Comparison of ENCODE assay signal across 14 cellular contexts in the genomic region with DNA sequence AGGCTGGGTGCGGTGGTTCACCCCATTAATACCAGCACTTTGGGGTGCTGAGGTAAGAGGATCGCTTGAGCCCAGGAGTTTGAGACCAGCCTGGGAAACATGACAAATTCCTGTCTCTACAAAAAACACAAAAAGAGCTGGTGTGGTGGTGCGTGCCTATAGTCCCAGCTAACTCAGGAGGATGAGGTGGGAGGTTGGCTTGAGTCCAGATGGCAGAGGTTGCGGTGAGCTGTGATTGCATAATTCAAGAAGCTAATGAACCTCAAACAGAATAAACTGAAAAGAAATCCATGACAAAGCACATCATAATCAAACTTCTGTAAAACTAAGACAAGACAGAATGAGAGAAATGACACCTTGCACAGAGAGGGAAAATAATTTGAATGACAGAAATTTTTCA. TPM values are rescaled to one million over a fixed set of nuclear protein-coding genes. Genes with fewer than 3 reads are reported as not detected.
DNase-seq lines count a peak whose midpoint lies in the region; ATAC-seq and TF ChIP-seq lines count a peak whose summit lies in the region.
"Had no signal": no experiment of that assay in that cellular context is flagged by ENCODE, and none has a peak within 500 bp of the region (broad histone marks: within the 10 kb centered on the region; RNA-seq: fewer than 3 reads in every experiment).

No MANE protein-coding gene starts in this region.

- H3K9me3 Mint-ChIP-seq in stimulated activated effector memory CD8-positive, alpha-beta T cell treated with anti-CD3 and anti-CD28 coated beads, Interleukin-12 subunit alpha, Interleukin-12 subunit beta, amount 100 ng/mL, for 72 hours = no peaks in the 10 kb centered on the region

- no peaks in the 10 kb centered on the region for H3K9me3 ChIP-seq in MG63

- H3K27me3 ChIP-seq in MG63 (no peaks in the 10 kb centered on the region), kidney epithelial cell (ENCODE audit: control insufficient read depth, insufficient read depth, low read length) (no peaks in the 10 kb centered on the region)

- DNase-seq in ELR (ENCODE audit: low read depth) (peak; percentile 43), MG63 (peak; percentile 83), amniotic epithelial cell (ENCODE audit: low read depth) (peak; percentile 88), kidney epithelial cell (ENCODE audit: low read depth) (peak; percentile 62)
- DNase-seq in stimulated activated effector memory CD8-positive, alpha-beta T cell treated with anti-CD3 and anti-CD28 coated beads, Interleukin-12 subunit alpha, Interleukin-12 subunit beta, amount 100 ng/mL, for 72 hours (ENCODE audit: low spot score in 2 of 2) = no peak
- no peak for DNase-seq in activated CD4-positive, alpha-beta T cell treated with anti-CD3 and anti-CD28 coated beads for 48 hours
- DNase-seq: amniotic stem cell; CD4-positive, alpha-beta memory T cell; effector CD4-positive, alpha-beta T cell; NCI-H446 treated with DMSO at 0.1 percent for 48 hours; SHP77 treated with DMSO at 0.1 percent for 48 hours; stimulated activated CD4-positive, alpha-beta T cell treated with anti-CD3 and anti-CD28 coated beads, Interleukin-12 subunit alpha, Interleukin-12 subunit beta, amount 100 ng/mL, for 4 hours had no signal

- no peaks in the 10 kb centered on the region for H3K36me3 Mint-ChIP-seq in stimulated activated effector memory CD8-positive, alpha-beta T cell treated with anti-CD3 and anti-CD28 coated beads, Interleukin-12 subunit alpha, Interleukin-12 subunit beta, amount 100 ng/mL, for 72 hours

- no peak overlapping the region for H3K4me3 Mint-ChIP-seq in stimulated activated effector memory CD8-positive, alpha-beta T cell treated with anti-CD3 and anti-CD28 coated beads, Interleukin-12 subunit alpha, Interleukin-12 subunit beta, amount 100 ng/mL, for 72 hours
- H3K4me3 Mint-ChIP-seq: CD4-positive, alpha-beta memory T cell had no signal

- H3K27ac Mint-ChIP-seq in stimulated activated effector memory CD8-positive, alpha-beta T cell treated with anti-CD3 and anti-CD28 coated beads, Interleukin-12 subunit alpha, Interleukin-12 subunit beta, amount 100 ng/mL, for 72 hours = no peak overlapping the region
- H3K27ac Mint-ChIP-seq: CD4-positive, alpha-beta memory T cell had no signal

- TF ChIP-seq CTCF in kidney epithelial cell (IDR thresholded peaks at IDR 0.05; ENCODE audit: insufficient read depth, low read length, poor library complexity, severe bottlenecking) = no peak

- no peaks in the 10 kb centered on the region for H3K36me3 ChIP-seq in MG63
- no peaks in the 10 kb centered on the region for H3K36me3 ChIP-seq in kidney epithelial cell (ENCODE audit: control insufficient read depth, insufficient read depth, low read length)

- no peak overlapping the region for H3K4me3 ChIP-seq in MG63
- no peak overlapping the region for H3K4me3 ChIP-seq in kidney epithelial cell (ENCODE audit: low read depth, low read length)

- no peaks in the 10 kb centered on the region for H3K4me1 Mint-ChIP-seq in stimulated activated effector memory CD8-positive, alpha-beta T cell treated with anti-CD3 and anti-CD28 coated beads, Interleukin-12 subunit alpha, Interleukin-12 subunit beta, amount 100 ng/mL, for 72 hours
- H3K4me1 Mint-ChIP-seq: CD4-positive, alpha-beta memory T cell had no signal

- ATAC-seq in stimulated activated effector memory CD8-positive, alpha-beta T cell treated with anti-CD3 and anti-CD28 coated beads, Interleukin-12 subunit alpha, Interleukin-12 subunit beta, amount 100 ng/mL, for 72 hours = no peak
- ATAC-seq in HG03442 (IDR thresholded peaks at IDR 0.05; ENCODE audit: unreplicated experiment) (no peak), HG03432 (IDR thresholded peaks at IDR 0.05; ENCODE audit: unreplicated experiment) (no peak)

RNA-seq across cellular contexts. Expression of gene SEMA4F, which starts 54.8 kb away (rescaled TPM):
- 1.8 and 1.9 TPM in 2 replicates for total RNA-seq in MG63 (2014; rRNA removed; shearing (Covaris generic); ENCODE audit: low replicate concordance)
- total RNA-seq in kidney epithelial cell = 11.2 and 16.4 TPM in 2 replicates

Comparison
In these comparisons a context has a peak if more than half of its experiments do, and no peak if none do; other contexts are left out.
1. DNase-seq: peak in ELR (single experiment), MG63 (single experiment), amniotic epithelial cell (single experiment) and kidney epithelial cell (single experiment); none in stimulated activated effector memory CD8-positive, alpha-beta T cell treated with anti-CD3 and anti-CD28 coated beads, Interleukin-12 subunit alpha, Interleukin-12 subunit beta, amount 100 ng/mL, for 72 hours (0 of 2) and activated CD4-positive, alpha-beta T cell treated with anti-CD3 and anti-CD28 coated beads for 48 hours (single experiment).